1 cellular context compared by ENCODE assay signal in the genomic region with DNA sequence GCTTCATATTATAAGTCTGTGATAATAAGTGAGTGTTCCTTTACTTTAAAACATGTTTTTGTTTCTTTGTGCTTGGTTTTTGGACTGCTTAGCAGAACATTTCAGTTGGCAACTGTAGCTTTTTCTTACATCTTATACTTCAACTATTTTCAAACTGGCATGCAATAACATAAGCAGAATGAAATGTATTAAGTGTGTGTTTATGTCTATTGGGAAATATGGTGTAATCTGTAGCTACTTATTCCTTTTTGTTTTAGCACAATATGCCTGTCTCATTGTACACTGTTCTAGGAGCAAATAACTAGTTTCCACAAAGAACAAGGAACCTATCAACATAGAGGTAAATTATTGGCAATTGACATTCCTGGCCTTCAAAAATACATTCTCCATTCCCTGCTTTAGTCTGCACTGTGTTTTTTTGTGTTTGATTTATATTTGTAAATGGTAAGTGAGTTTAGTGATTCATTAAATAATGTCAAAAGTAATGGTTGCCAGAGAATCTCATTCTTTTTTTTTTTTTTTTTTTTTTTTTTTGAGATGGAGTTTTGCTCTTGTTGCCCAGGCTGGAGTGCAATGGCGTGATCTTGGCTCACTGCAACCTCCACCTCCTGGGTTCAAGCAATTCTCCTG.
TF ChIP-seq lines count a peak whose summit lies in the region.

No MANE protein-coding gene starts in this region.

TF ChIP-seq in endothelial cell of umbilical vein, 7 proteins besides CTCF, POLR2A, EP300 and RAD21:
- TF ChIP-seq, protein P1, sequence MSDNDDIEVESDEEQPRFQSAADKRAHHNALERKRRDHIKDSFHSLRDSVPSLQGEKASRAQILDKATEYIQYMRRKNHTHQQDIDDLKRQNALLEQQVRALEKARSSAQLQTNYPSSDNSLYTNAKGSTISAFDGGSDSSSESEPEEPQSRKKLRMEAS (IDR thresholded peaks at IDR 0.05; ENCODE audit: insufficient read depth, insufficient read length): no peak
- no peak for TF ChIP-seq POLR2AphosphoS5 (IDR thresholded peaks at IDR 0.05; ENCODE audit: insufficient read depth, low read depth, low read length)
- TF ChIP-seq JUN (IDR thresholded peaks at IDR 0.05; ENCODE audit: borderline replicate concordance, insufficient read depth, insufficient read length, low read depth): no peak
- no peak for TF ChIP-seq EZH2 (IDR thresholded peaks at IDR 0.05; ENCODE audit: borderline replicate concordance, low read depth, low read length, severe bottlenecking)
- TF ChIP-seq MYC (IDR thresholded peaks at IDR 0.05; ENCODE audit: low read depth, low read length): no peak
- TF ChIP-seq FOS (IDR thresholded peaks at IDR 0.05; ENCODE audit: borderline replicate concordance, insufficient read depth, low read length): no peak
- TF ChIP-seq GATA2 (IDR thresholded peaks at IDR 0.05; ENCODE audit: insufficient read depth, insufficient read length, low read depth, low read length): no peak
